In the genomic region with DNA sequence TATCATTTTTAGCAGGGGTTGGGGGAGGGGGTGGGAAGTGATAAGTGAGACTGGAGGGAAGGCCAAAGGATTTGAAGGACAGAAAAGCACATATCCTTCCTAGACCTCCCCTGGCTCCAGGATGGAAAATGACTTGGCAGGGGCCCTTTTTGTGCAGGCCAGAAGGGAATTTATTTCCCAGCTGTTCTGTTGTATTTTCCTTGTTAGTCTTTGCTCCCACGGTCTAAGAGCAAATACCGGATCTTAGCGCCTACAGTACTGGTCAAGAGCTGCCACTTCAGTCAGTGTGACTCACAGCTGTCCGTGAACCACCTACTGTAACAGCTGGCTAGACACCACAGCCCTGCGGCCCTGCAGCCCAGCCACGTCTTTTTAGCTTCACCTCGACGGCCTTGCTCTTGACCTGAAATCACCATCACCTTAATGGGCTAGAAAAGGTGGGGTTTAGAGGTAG, we compare ENCODE assay signal across 8 cellular contexts. TPM values are rescaled to one million over a fixed set of nuclear protein-coding genes. Genes with fewer than 3 reads are reported as not detected.
A peak's percentile ranks its signal among the peaks of the same experiment; 100 is the strongest.
DNase-seq lines count a peak whose midpoint lies in the region; TF ChIP-seq lines count a peak whose summit lies in the region.

No MANE protein-coding gene starts in this region.

- H3K36me3 ChIP-seq in BJ (ENCODE audit: control insufficient read depth, insufficient read depth, low read length) = no peaks in the 10 kb centered on the region
- no peaks in the 10 kb centered on the region for H3K36me3 ChIP-seq in muscle layer of duodenum (ENCODE audit: control insufficient read depth in 1 of 2, insufficient read depth in 2 of 2, low read length in 2 of 2)

- H3K4me3 ChIP-seq in BJ (ENCODE audit: low read depth, low read length) (no peak overlapping the region), muscle layer of duodenum (ENCODE audit: low read depth in 1 of 2, low read length in 2 of 2) (no peak overlapping the region)

- no peak overlapping the region for H3K27ac Mint-ChIP-seq in activated CD4-positive, alpha-beta T cell treated with anti-CD3 and anti-CD28 coated beads, Interleukin-2, amount 10 ng/mL, durations not matched to agents 7 days and 5 days

- no peaks in the 10 kb centered on the region for H3K27me3 ChIP-seq in BJ (ENCODE audit: control insufficient read depth, insufficient read depth, low read length)
- no peaks in the 10 kb centered on the region for H3K27me3 ChIP-seq in muscle layer of duodenum (ENCODE audit: low read depth, low read length)

- H3K27me3 Mint-ChIP-seq in activated CD4-positive, alpha-beta T cell treated with anti-CD3 and anti-CD28 coated beads, Interleukin-2, amount 10 ng/mL, durations not matched to agents 7 days and 5 days = peaks cover 6% of the 10 kb centered on the region

- H3K27ac ChIP-seq in epithelial cell of prostate = peak overlapping the region; percentile 97
- H3K27ac ChIP-seq in muscle layer of duodenum (ENCODE audit: low read length) = peak overlapping the region; percentile 80

- H3K4me1 ChIP-seq in muscle layer of duodenum (ENCODE audit: control insufficient read depth in 1 of 2, insufficient read depth in 2 of 2, low read length in 2 of 2) = peaks cover 7 to 8% of the 10 kb centered on the region in 2 donors

- H3K9me3 ChIP-seq in muscle layer of duodenum (ENCODE audit: control insufficient read depth in 1 of 2, low read length in 2 of 2) = no peaks in the 10 kb centered on the region

- H3K9me3 Mint-ChIP-seq in activated CD4-positive, alpha-beta T cell treated with anti-CD3 and anti-CD28 coated beads, Interleukin-2, amount 10 ng/mL, durations not matched to agents 7 days and 5 days = no peaks in the 10 kb centered on the region

- CTCF ChIA-PET in BJ (lab: Yijun Ruan, JAX) = interaction anchor here (1.1 to 1.3 kb wide), 2 partner anchors 16 to 19 kb away, joined by 3 to 5 read pairs; no protein-coding TSS in a partner anchor
- CTCF ChIA-PET in activated CD4-positive, alpha-beta T cell treated with anti-CD3 and anti-CD28 coated beads, Interleukin-2, amount 10 ng/mL, durations not matched to agents 7 days and 5 days (lab: Charles Lee) = no interaction called here

- no peak for TF ChIP-seq CTCF in BJ (IDR thresholded peaks at IDR 0.05; ENCODE audit: insufficient read depth, low read depth, low read length)

- intact Hi-C loops in posterior vena cava (cut with DNase I) = no loop called here

- DNase-seq in BJ (ENCODE audit: low read depth) = peak; percentile 59
- peak; percentile 23 for DNase-seq in NCI-H2227 treated with DMSO at 0.1 percent for 48 hours (lab: John Stamatoyannopoulos, UW)
- peak; percentile 77 for DNase-seq in epithelial cell of prostate (ENCODE audit: low read depth, low spot score)
- DNase-seq in NCI-H82 treated with DMSO at 0.1 percent for 48 hours (lab: John Stamatoyannopoulos, UW; ENCODE audit: unreplicated experiment) = no peak
- DNase-seq in activated T-cell treated with anti-CD3 and anti-CD28 coated beads, Interleukin-2, amount 50 U/mL, for 48 hours = no peak
- no peak for DNase-seq in activated CD4-positive, alpha-beta T cell treated with anti-CD3 and anti-CD28 coated beads, Interleukin-2, amount 10 ng/mL, durations not matched to agents 7 days and 5 days
- DNase-seq in posterior vena cava (ENCODE audit: low spot score) = no peak

- H3K4me1 Mint-ChIP-seq in activated CD4-positive, alpha-beta T cell treated with anti-CD3 and anti-CD28 coated beads, Interleukin-2, amount 10 ng/mL, durations not matched to agents 7 days and 5 days = no peaks in the 10 kb centered on the region

- no peak overlapping the region for H3K4me3 Mint-ChIP-seq in activated CD4-positive, alpha-beta T cell treated with anti-CD3 and anti-CD28 coated beads, Interleukin-2, amount 10 ng/mL, durations not matched to agents 7 days and 5 days

- H3K36me3 Mint-ChIP-seq in activated CD4-positive, alpha-beta T cell treated with anti-CD3 and anti-CD28 coated beads, Interleukin-2, amount 10 ng/mL, durations not matched to agents 7 days and 5 days (ENCODE audit: low read depth) = no peaks in the 10 kb centered on the region

- POLR2A ChIA-PET in BJ (lab: Charles Lee) = interaction anchor here (0.6 to 1.0 kb wide), 2 partner anchors 60 to 197 kb away, joined by 4 to 6 read pairs; no protein-coding TSS in a partner anchor
- POLR2A ChIA-PET in activated CD4-positive, alpha-beta T cell treated with anti-CD3 and anti-CD28 coated beads, Interleukin-2, amount 10 ng/mL, durations not matched to agents 7 days and 5 days (lab: Charles Lee) = no interaction called here

RNA-seq across cellular contexts. Expression of a gene that starts 51.0 kb away (rescaled TPM):
- 20.5 and 30.3 TPM in 2 replicates for polyA plus RNA-seq in BJ (2011; rRNA removed)
- polyA minus RNA-seq in BJ (2011; rRNA and poly(A)+ RNA removed) = 9.4 and 10.0 TPM in 2 replicates
- total RNA-seq in activated CD4-positive, alpha-beta T cell treated with anti-CD3 and anti-CD28 coated beads, Interleukin-2, amount 10 ng/mL, durations not matched to agents 7 days and 5 days = under 1 TPM; 0.22 to 0.35 TPM
- total RNA-seq in posterior vena cava = 100 to 1,000 TPM in 1 of 2 donors, 10 to 100 TPM in 1; 84.4 to 151 TPM

Comparison
In these comparisons a context has a peak if more than half of its experiments do, and no peak if none do; other contexts are left out.
1. DNase-seq: peak in BJ (single experiment), NCI-H2227 treated with DMSO at 0.1 percent for 48 hours (single experiment) and epithelial cell of prostate (single experiment); none in NCI-H82 treated with DMSO at 0.1 percent for 48 hours (single experiment), activated T-cell treated with anti-CD3 and anti-CD28 coated beads, Interleukin-2, amount 50 U/mL, for 48 hours (0 of 2), activated CD4-positive, alpha-beta T cell treated with anti-CD3 and anti-CD28 coated beads, Interleukin-2, amount 10 ng/mL, durations not matched to agents 7 days and 5 days (single experiment) and posterior vena cava (single experiment).
2. RNA of a gene that starts 51.0 kb away (total RNA-seq): 84.4 to 151 TPM in posterior vena cava; 0.22 to 0.35 TPM in activated CD4-positive, alpha-beta T cell treated with anti-CD3 and anti-CD28 coated beads, Interleukin-2, amount 10 ng/mL, durations not matched to agents 7 days and 5 days; every median in the first group is over 10 times any median in the second.